In genomic region chr6:46002264-46002663, GRCh38 we compare ENCODE assay signal across 35 cellular contexts. TPM values are rescaled to one million over a fixed set of nuclear protein-coding genes. Genes with fewer than 3 reads are reported as not detected.
"Had no signal": no experiment of that assay in that cellular context is flagged by ENCODE, and none has a peak within 500 bp of the region (broad histone marks: within the 10 kb centered on the region; RNA-seq: fewer than 3 reads in every experiment).

No MANE protein-coding gene starts in this region.

- H3K27ac ChIP-seq: Peyer's patch, WERI-Rb-1 had no signal

- H3K27me3 ChIP-seq: Peyer's patch had no signal

- DNase-seq: activated CD4-positive, alpha-beta memory T cell treated with anti-CD3 and anti-CD28 coated beads, Interleukin-2, amount 10 ng/mL, durations not matched to agents 7 days and 5 days; activated CD4-positive, alpha-beta T cell treated with anti-CD3 and anti-CD28 coated beads for 1 hour; activated CD4-positive, alpha-beta T cell treated with anti-CD3 and anti-CD28 coated beads for 48 hours; activated CD4-positive, CD25-positive, alpha-beta regulatory T cell; activated CD8-positive, alpha-beta memory T cell treated with anti-CD3 and anti-CD28 coated beads for 24 hours; activated CD8-positive, alpha-beta memory T cell treated with anti-CD3 and anti-CD28 coated beads, Interleukin-2, amount 10 ng/mL, durations not matched to agents 7 days and 5 days; activated CD8-positive, alpha-beta memory T cell treated with anti-CD3 and anti-CD28 coated beads, Interleukin-2, amount 50 U/mL, for 48 hours; activated effector memory CD4-positive, alpha-beta T cell treated with Interleukin-2 at 50 U/mL for 16 hours; activated naive CD4-positive, alpha-beta T cell treated with anti-CD3 and anti-CD28 coated beads, Interleukin-2, amount 10 ng/mL, durations not matched to agents 7 days and 5 days; activated naive CD8-positive, alpha-beta T cell treated with anti-CD3 and anti-CD28 coated beads, Interleukin-2, amount 50 U/mL, for 24 hours; activated T-cell treated with anti-CD3 and anti-CD28 coated beads, Interleukin-2, amount 50 U/mL, for 48 hours; anterior cingulate cortex; Karpas-422; KBM-7; NCI-H1105; NCI-H1417 treated with DMSO at 0.1 percent for 48 hours; NCI-H1694; NCI-H1930; NCI-H2081 treated with DMSO at 0.1 percent for 48 hours; NCI-H226; NCI-H446 treated with DMSO at 0.1 percent for 48 hours; NCI-H524; NCI-H69; NCI-H82; NK-92 treated with Interleukin-12 subunit alpha and Interleukin-12 subunit beta, amount 100 ng/mL, for 24 hours; PC-3; Peyer's patch; RPMI8226; SIG-M5; T-cell; T-helper 17 cell; WERI-Rb-1 had no signal

- H3K9me3 ChIP-seq: Peyer's patch had no signal

- H3K4me1 ChIP-seq: Peyer's patch had no signal

- ATAC-seq: activated CD8-positive, alpha-beta memory T cell treated with anti-CD3 and anti-CD28 coated beads, Interleukin-2, amount 10 ng/mL, durations not matched to agents 7 days and 5 days; activated naive CD8-positive, alpha-beta T cell treated with anti-CD3 and anti-CD28 coated beads, Interleukin-2, amount 50 U/mL, for 24 hours; PC-3; SK-N-SH treated with all-trans-retinoic acid at 6 μM for 48 hours; T-cell; T-helper 17 cell had no signal

- H3K4me3 ChIP-seq: Peyer's patch had no signal

- H3K36me3 ChIP-seq: Peyer's patch, WERI-Rb-1 had no signal

RNA-seq across cellular contexts. Expression of gene CLIC5, which starts 13.4 kb away (rescaled TPM):
- total RNA-seq: MCF 10A, PC-3, SK-MEL-5 had no signal
